Comparison of ENCODE assay signal across 17 cellular contexts in genomic region chr6:455835-456234, GRCh38.
DNase-seq lines count a peak whose midpoint lies in the region; ATAC-seq and TF ChIP-seq lines count a peak whose summit lies in the region.
"Had no signal": no experiment of that assay in that cellular context is flagged by ENCODE, and none has a peak within 500 bp of the region (broad histone marks: within the 10 kb centered on the region; RNA-seq: fewer than 3 reads in every experiment).

No MANE protein-coding gene starts in this region.

- peaks cover 18% of the 10 kb centered on the region for H3K36me3 Mint-ChIP-seq in activated CD4-positive, alpha-beta T cell treated with anti-CD3 and anti-CD28 coated beads, Interleukin-2, amount 10 ng/mL, durations not matched to agents 24 days and 14 days (ENCODE audit: low read depth)
- peaks cover 2% of the 10 kb centered on the region for H3K36me3 Mint-ChIP-seq in activated naive CD8-positive, alpha-beta T cell
- no peaks in the 10 kb centered on the region for H3K36me3 Mint-ChIP-seq in activated naive CD8-positive, alpha-beta T cell treated with anti-CD3 and anti-CD28 coated beads, Interleukin-2, amount 50 U/mL, for 24 hours (ENCODE audit: low read depth)
- H3K36me3 Mint-ChIP-seq: CD14-positive monocyte; CD8-positive, alpha-beta T cell had no signal

- no peak overlapping the region for H3K4me3 ChIP-seq in coronary artery

- H3K27ac ChIP-seq in coronary artery = no peak overlapping the region
- H3K27ac ChIP-seq: 22Rv1 had no signal

- intact Hi-C loops in activated CD4-positive, alpha-beta T cell treated with anti-CD3 and anti-CD28 coated beads, Interleukin-2, amount 10 ng/mL, durations not matched to agents 24 days and 14 days (cut with micrococcal nuclease) = no loop called here

- no peaks in the 10 kb centered on the region for H3K27me3 Mint-ChIP-seq in activated CD4-positive, alpha-beta T cell treated with anti-CD3 and anti-CD28 coated beads, Interleukin-2, amount 10 ng/mL, durations not matched to agents 24 days and 14 days
- H3K27me3 Mint-ChIP-seq in activated naive CD8-positive, alpha-beta T cell = no peaks in the 10 kb centered on the region
- no peaks in the 10 kb centered on the region for H3K27me3 Mint-ChIP-seq in activated naive CD8-positive, alpha-beta T cell treated with anti-CD3 and anti-CD28 coated beads, Interleukin-2, amount 50 U/mL, for 24 hours

- peaks cover 33% of the 10 kb centered on the region for H3K4me1 Mint-ChIP-seq in activated CD4-positive, alpha-beta T cell treated with anti-CD3 and anti-CD28 coated beads, Interleukin-2, amount 10 ng/mL, durations not matched to agents 24 days and 14 days
- peaks cover 40% of the 10 kb centered on the region for H3K4me1 Mint-ChIP-seq in activated naive CD8-positive, alpha-beta T cell (ENCODE audit: low read depth)
- H3K4me1 Mint-ChIP-seq in activated naive CD8-positive, alpha-beta T cell treated with anti-CD3 and anti-CD28 coated beads, Interleukin-2, amount 50 U/mL, for 24 hours = peaks cover 38% of the 10 kb centered on the region
- H3K4me1 Mint-ChIP-seq: CD14-positive monocyte had no signal

- TF ChIP-seq CTCF in coronary artery (IDR thresholded peaks at IDR 0.05) = no peak

- peak overlapping the region; percentile 51 for H3K27ac Mint-ChIP-seq in activated CD4-positive, alpha-beta T cell treated with anti-CD3 and anti-CD28 coated beads, Interleukin-2, amount 10 ng/mL, durations not matched to agents 24 days and 14 days
- peak overlapping the region; percentile 85 for H3K27ac Mint-ChIP-seq in activated naive CD8-positive, alpha-beta T cell
- no peak overlapping the region for H3K27ac Mint-ChIP-seq in activated naive CD8-positive, alpha-beta T cell treated with anti-CD3 and anti-CD28 coated beads, Interleukin-2, amount 50 U/mL, for 24 hours
- H3K27ac Mint-ChIP-seq: HFFc6 had no signal

- no peak overlapping the region for H3K4me3 Mint-ChIP-seq in activated CD4-positive, alpha-beta T cell treated with anti-CD3 and anti-CD28 coated beads, Interleukin-2, amount 10 ng/mL, durations not matched to agents 24 days and 14 days
- H3K4me3 Mint-ChIP-seq in activated naive CD8-positive, alpha-beta T cell = no peak overlapping the region
- H3K4me3 Mint-ChIP-seq in activated naive CD8-positive, alpha-beta T cell treated with anti-CD3 and anti-CD28 coated beads, Interleukin-2, amount 50 U/mL, for 24 hours = no peak overlapping the region
- H3K4me3 Mint-ChIP-seq: CD14-positive monocyte, HFFc6 had no signal

- no peak for DNase-seq in activated CD4-positive, alpha-beta T cell treated with anti-CD3 and anti-CD28 coated beads, Interleukin-2, amount 10 ng/mL, durations not matched to agents 24 days and 14 days
- DNase-seq in activated CD4-positive, alpha-beta T cell treated with anti-CD3 and anti-CD28 coated beads for 1 hour = no peak
- no peak for DNase-seq in activated naive CD8-positive, alpha-beta T cell treated with anti-CD3 and anti-CD28 coated beads, Interleukin-2, amount 50 U/mL, for 24 hours
- DNase-seq in coronary artery (ENCODE audit: low spot score) (peak; percentile 47), NCI-H82 (lab: John Stamatoyannopoulos, UW) (no peak)
- DNase-seq: COR-L47, DND-41, GDM1, GOT3, HCEC 1CT, HFFc6 had no signal

- ATAC-seq in activated naive CD8-positive, alpha-beta T cell treated with anti-CD3 and anti-CD28 coated beads, Interleukin-2, amount 50 U/mL, for 24 hours = no peak
- ATAC-seq in HG03521 (IDR thresholded peaks at IDR 0.05; ENCODE audit: unreplicated experiment) = no peak
- ATAC-seq: HepG2 had no signal

- peaks cover 15% of the 10 kb centered on the region for H3K9me3 Mint-ChIP-seq in activated CD4-positive, alpha-beta T cell treated with anti-CD3 and anti-CD28 coated beads, Interleukin-2, amount 10 ng/mL, durations not matched to agents 24 days and 14 days
- no peaks in the 10 kb centered on the region for H3K9me3 Mint-ChIP-seq in activated naive CD8-positive, alpha-beta T cell (ENCODE audit: low read depth)
- peaks cover 21% of the 10 kb centered on the region for H3K9me3 Mint-ChIP-seq in activated naive CD8-positive, alpha-beta T cell treated with anti-CD3 and anti-CD28 coated beads, Interleukin-2, amount 50 U/mL, for 24 hours
